Comparison of ENCODE assay signal across 29 cellular contexts in genomic region chr3:123005291-123005690, GRCh38. TPM values are rescaled to one million over a fixed set of nuclear protein-coding genes. Genes with fewer than 3 reads are reported as not detected.
"Had no signal": no experiment of that assay in that cellular context is flagged by ENCODE, and none has a peak within 500 bp of the region (broad histone marks: within the 10 kb centered on the region; RNA-seq: fewer than 3 reads in every experiment).

No MANE protein-coding gene starts in this region.

- H3K4me1 ChIP-seq: esophagus squamous epithelium, gastrocnemius medialis, left lung, lower lobe of right lung had no signal

- DNase-seq: effector CD8-positive, alpha-beta T cell; effector memory CD8-positive, alpha-beta T cell; endodermal cell; erythroblast; esophagus squamous epithelium; foreskin fibroblast; foreskin melanocyte; gastrocnemius medialis; glutamatergic neuron; head of caudate nucleus; heart right ventricle; hippocampal formation; left cardiac atrium; left lung; left ventricle myocardium superior; lower lobe of right lung; mesenchymal stem cell; mucosa of descending colon; naive B cell had no signal

- ATAC-seq: effector memory CD8-positive, alpha-beta T cell; esophagus mucosa; gastrocnemius medialis; heart right ventricle; left cardiac atrium; left lung; left ventricle myocardium superior; lower lobe of right lung; mucosa of descending colon had no signal

- FAIRE-seq: colon, endometrium, islet of Langerhans, keratinocyte had no signal

- H3K4me3 ChIP-seq: coronary artery, esophagus squamous epithelium, gastrocnemius medialis, heart right ventricle, left lung, lower lobe of right lung, mucosa of descending colon had no signal

- H3K27me3 ChIP-seq: gastrocnemius medialis, heart right ventricle, left lung had no signal

- H3K27ac ChIP-seq: coronary artery, epithelial cell of prostate, esophagus squamous epithelium, gastrocnemius medialis, heart right ventricle, left lung, lower lobe of right lung had no signal

- H3K36me3 ChIP-seq: esophagus squamous epithelium, gastrocnemius medialis, heart right ventricle, left lung, lower lobe of right lung had no signal

- H3K9me3 ChIP-seq: esophagus squamous epithelium, gastrocnemius medialis, heart right ventricle, left lung, lower lobe of right lung, mucosa of descending colon had no signal

RNA-seq across cellular contexts. Expression of gene SEMA5B, which starts 22.3 kb away (rescaled TPM):
- total RNA-seq: esophagus mucosa, glomerular endothelial cell, kidney epithelial cell, mesenteric fat pad had no signal
